Comparison of ENCODE assay signal across 20 cellular contexts in genomic region chr5:56853710-56854109, GRCh38. TPM values are rescaled to one million over a fixed set of nuclear protein-coding genes. Genes with fewer than 3 reads are reported as not detected.
DNase-seq lines count a peak whose midpoint lies in the region; ATAC-seq and TF ChIP-seq lines count a peak whose summit lies in the region.
"Had no signal": no experiment of that assay in that cellular context is flagged by ENCODE, and none has a peak within 500 bp of the region (broad histone marks: within the 10 kb centered on the region; RNA-seq: fewer than 3 reads in every experiment).

No MANE protein-coding gene starts in this region.

- peak overlapping the region; percentile 55 for H3K27ac ChIP-seq in BLaER1
- H3K27ac ChIP-seq in CD4-positive, alpha-beta T cell (ENCODE audit: low read depth, low read length), result no peak overlapping the region
- H3K27ac ChIP-seq: KMS-11, psoas muscle, SK-N-MC, tibial artery had no signal

- H3K27ac Mint-ChIP-seq in CD4-positive, alpha-beta T cell, result peak overlapping the region; percentile 72
- no peak overlapping the region for H3K27ac Mint-ChIP-seq in T-helper 2 cell treated with Interferon-gamma antibody and Interleukin-4, amounts not matched to agents 5 μg/mL and 100 μg/mL, for 36 hours
- peak overlapping the region; percentile 13 for H3K27ac Mint-ChIP-seq in endothelial cell (ENCODE audit: unreplicated experiment)
- H3K27ac Mint-ChIP-seq: brain had no signal

- peaks cover 93% of the 10 kb centered on the region for H3K4me1 Mint-ChIP-seq in CD4-positive, alpha-beta T cell (ENCODE audit: low read depth)
- peaks cover 53% of the 10 kb centered on the region for H3K4me1 Mint-ChIP-seq in T-helper 2 cell treated with Interferon-gamma antibody and Interleukin-4, amounts not matched to agents 5 μg/mL and 100 μg/mL, for 36 hours (ENCODE audit: low read depth)
- peaks cover 43% of the 10 kb centered on the region for H3K4me1 Mint-ChIP-seq in endothelial cell (ENCODE audit: unreplicated experiment)

- H3K4me2 ChIP-seq in BLaER1, result peak overlapping the region; percentile 67

- no peaks in the 10 kb centered on the region for H3K9me3 Mint-ChIP-seq in CD4-positive, alpha-beta T cell
- no peaks in the 10 kb centered on the region for H3K9me3 Mint-ChIP-seq in T-helper 2 cell treated with Interferon-gamma antibody and Interleukin-4, amounts not matched to agents 5 μg/mL and 100 μg/mL, for 36 hours
- H3K9me3 Mint-ChIP-seq in endothelial cell (ENCODE audit: unreplicated experiment), result no peaks in the 10 kb centered on the region
- H3K9me3 Mint-ChIP-seq: brain had no signal

- H3K4me1 ChIP-seq in BLaER1, result peaks cover 81% of the 10 kb centered on the region

- H3K9me3 ChIP-seq in BLaER1, result no peaks in the 10 kb centered on the region
- H3K9me3 ChIP-seq in CD4-positive, alpha-beta T cell (ENCODE audit: control insufficient read depth, low read length), result no peaks in the 10 kb centered on the region
- H3K9me3 ChIP-seq: psoas muscle, tibial artery had no signal

- H3K4me3 Mint-ChIP-seq in CD4-positive, alpha-beta T cell, result peak overlapping the region; percentile 53
- peak overlapping the region; percentile 7 for H3K4me3 Mint-ChIP-seq in T-helper 2 cell treated with Interferon-gamma antibody and Interleukin-4, amounts not matched to agents 5 μg/mL and 100 μg/mL, for 36 hours
- H3K4me3 Mint-ChIP-seq in endothelial cell (ENCODE audit: unreplicated experiment), result no peak overlapping the region
- H3K4me3 Mint-ChIP-seq: brain had no signal

- H3K4me3 ChIP-seq in BLaER1, result no peak overlapping the region
- H3K4me3 ChIP-seq: psoas muscle, SK-N-MC, tibial artery had no signal

- peaks cover 100% of the 10 kb centered on the region for H4K20me1 ChIP-seq in BLaER1

- no peak for TF ChIP-seq CTCF in CD4-positive, alpha-beta T cell (IDR thresholded peaks at IDR 0.05)
- no peak for TF ChIP-seq CTCF in endothelial cell (IDR thresholded peaks at IDR 0.05; ENCODE audit: unreplicated experiment)

- peaks cover 39% of the 10 kb centered on the region for H3K36me3 ChIP-seq in BLaER1
- H3K36me3 ChIP-seq: tibial artery had no signal

- H3K27me3 ChIP-seq in BLaER1, result no peaks in the 10 kb centered on the region
- no peaks in the 10 kb centered on the region for H3K27me3 ChIP-seq in CD4-positive, alpha-beta T cell (ENCODE audit: control insufficient read depth, insufficient read depth, low read length)
- H3K27me3 ChIP-seq: tibial artery had no signal

- H3K36me3 Mint-ChIP-seq in CD4-positive, alpha-beta T cell (ENCODE audit: low read depth), result peaks cover 23% of the 10 kb centered on the region
- peaks cover 12% of the 10 kb centered on the region for H3K36me3 Mint-ChIP-seq in T-helper 2 cell treated with Interferon-gamma antibody and Interleukin-4, amounts not matched to agents 5 μg/mL and 100 μg/mL, for 36 hours (ENCODE audit: low read depth)
- H3K36me3 Mint-ChIP-seq in endothelial cell (ENCODE audit: low read depth, unreplicated experiment), result no peaks in the 10 kb centered on the region
- H3K36me3 Mint-ChIP-seq: brain had no signal

- intact Hi-C loops in CD4-positive, alpha-beta T cell (cut with DNase I, micrococcal nuclease), result loop anchor here in 1 of 2 experiments (5.0 kb wide), 1 partner anchor 36 kb away; the partner anchor contains the start of gene MAP3K1

- no peaks in the 10 kb centered on the region for H3K27me3 Mint-ChIP-seq in CD4-positive, alpha-beta T cell
- no peaks in the 10 kb centered on the region for H3K27me3 Mint-ChIP-seq in T-helper 2 cell treated with Interferon-gamma antibody and Interleukin-4, amounts not matched to agents 5 μg/mL and 100 μg/mL, for 36 hours (ENCODE audit: low read depth)
- no peaks in the 10 kb centered on the region for H3K27me3 Mint-ChIP-seq in endothelial cell (ENCODE audit: unreplicated experiment)
- H3K27me3 Mint-ChIP-seq: brain had no signal

- POLR2A ChIA-PET in CD4-positive, alpha-beta T cell (lab: Charles Lee), result no interaction called here

- DNase-seq in CD4-positive, alpha-beta T cell, result no peak
- no peak for DNase-seq in T-helper 2 cell treated with Interferon-gamma antibody and Interleukin-4, amounts not matched to agents 5 μg/mL and 100 μg/mL, for 36 hours (ENCODE audit: low spot score)
- DNase-seq in endothelial cell (ENCODE audit: low spot score) (no peak), AML-193 (lab: John Stamatoyannopoulos, UW) (no peak)
- no peak for DNase-seq in activated CD8-positive, alpha-beta memory T cell treated with anti-CD3 and anti-CD28 coated beads, Interleukin-2, amount 50 U/mL, for 4 hours
- DNase-seq: activated naive CD4-positive, alpha-beta T cell; C1 segment of cervical spinal cord; DMS79 treated with DMSO at 0.1 percent for 48 hours; NCI-H1105 treated with DMSO at 0.1 percent for 48 hours; NCI-H82; psoas muscle; small intestine; tibial artery had no signal

- H3K9ac ChIP-seq in BLaER1, result peak overlapping the region; percentile 12; the same call in 1 of the 2 replicates
- H3K9ac ChIP-seq: KMS-11 had no signal

- no peak for ATAC-seq in CD4-positive, alpha-beta T cell (ENCODE audit: poor library complexity)
- ATAC-seq in HG02840 (IDR thresholded peaks at IDR 0.05; ENCODE audit: low FRiP score, unreplicated experiment) (no peak), GM18909 (IDR thresholded peaks at IDR 0.05; ENCODE audit: poor library complexity, unreplicated experiment) (no peak)
- ATAC-seq: Panc1, psoas muscle had no signal

- CTCF ChIA-PET in CD4-positive, alpha-beta T cell (lab: Charles Lee), result interaction anchor here (1.7 kb wide), 1 partner anchor 30 kb away, joined by 4 read pairs; no protein-coding TSS in a partner anchor

RNA-seq across cellular contexts. Expression of gene MAP3K1, which starts 38.4 kb away (rescaled TPM):
- 10 to 100 TPM; 59.4 to 62.5 TPM for total RNA-seq in CD4-positive, alpha-beta T cell
- total RNA-seq in endothelial cell (ENCODE audit: unreplicated experiment), result 27.5 TPM

RNA-seq across cellular contexts. Expression of gene SETD9, which starts 55.7 kb away (rescaled TPM):
- total RNA-seq in CD4-positive, alpha-beta T cell, result 1 to 10 TPM; 1.6 to 2.3 TPM
- total RNA-seq in endothelial cell (ENCODE audit: unreplicated experiment), result 16.0 TPM
